26 cellular contexts compared by ENCODE assay signal in genomic region chr21:42427809-42428419, GRCh38. TPM values are rescaled to one million over a fixed set of nuclear protein-coding genes. Genes with fewer than 3 reads are reported as not detected.
A peak's percentile ranks its signal among the peaks of the same experiment; 100 is the strongest.
DNase-seq lines count a peak whose midpoint lies in the region; ATAC-seq and TF ChIP-seq lines count a peak whose summit lies in the region.
"Had no signal": no experiment of that assay in that cellular context is flagged by ENCODE, and none has a peak within 500 bp of the region (broad histone marks: within the 10 kb centered on the region; RNA-seq: fewer than 3 reads in every experiment).

No MANE protein-coding gene starts in this region.

- H3K9me3 Mint-ChIP-seq in CD4-positive, alpha-beta T cell = no peaks in the 10 kb centered on the region
- peaks cover 3% of the 10 kb centered on the region for H3K9me3 Mint-ChIP-seq in activated CD4-positive, alpha-beta T cell treated with anti-CD3 and anti-CD28 coated beads, Interleukin-2, amount 10 ng/mL, durations not matched to agents 24 days and 14 days
- H3K9me3 Mint-ChIP-seq in activated CD4-positive, alpha-beta T cell treated with anti-CD3 and anti-CD28 coated beads for 36 hours (ENCODE audit: low read depth) = peaks cover 7% of the 10 kb centered on the region

- H3K4me3 Mint-ChIP-seq in CD4-positive, alpha-beta T cell = no peak overlapping the region
- H3K4me3 Mint-ChIP-seq in activated CD4-positive, alpha-beta T cell treated with anti-CD3 and anti-CD28 coated beads, Interleukin-2, amount 10 ng/mL, durations not matched to agents 24 days and 14 days = no peak overlapping the region
- no peak overlapping the region for H3K4me3 Mint-ChIP-seq in activated CD4-positive, alpha-beta T cell treated with anti-CD3 and anti-CD28 coated beads for 36 hours
- H3K4me3 Mint-ChIP-seq: GM23338 had no signal

- H3K27ac Mint-ChIP-seq in CD4-positive, alpha-beta T cell = peak overlapping the region; percentile 85
- H3K27ac Mint-ChIP-seq in activated CD4-positive, alpha-beta T cell treated with anti-CD3 and anti-CD28 coated beads, Interleukin-2, amount 10 ng/mL, durations not matched to agents 24 days and 14 days = no peak overlapping the region
- no peak overlapping the region for H3K27ac Mint-ChIP-seq in activated CD4-positive, alpha-beta T cell treated with anti-CD3 and anti-CD28 coated beads for 36 hours

- peaks cover 5% of the 10 kb centered on the region for H3K9me3 ChIP-seq in CD4-positive, alpha-beta T cell (ENCODE audit: control insufficient read depth, low read length)
- H3K9me3 ChIP-seq: Caco-2, MG63, Peyer's patch, SJSA1 had no signal

- intact Hi-C loops in CD4-positive, alpha-beta T cell (cut with DNase I, micrococcal nuclease) = loop anchor here (5.0 to 10.0 kb wide), 3 partner anchors 36 to 69 kb away; partner anchors contain the start of gene RSPH1 (in 2 of the 2)
- intact Hi-C loops in activated CD4-positive, alpha-beta T cell treated with anti-CD3 and anti-CD28 coated beads, Interleukin-2, amount 10 ng/mL, durations not matched to agents 24 days and 14 days (cut with micrococcal nuclease) = loop anchor here (5.0 kb wide), 1 partner anchor 36 kb away; no protein-coding TSS in a partner anchor
- intact Hi-C loops in activated CD4-positive, alpha-beta T cell treated with anti-CD3 and anti-CD28 coated beads for 36 hours (cut with DNase I, micrococcal nuclease) = loop anchor here in 1 of 2 experiments (5.0 kb wide), 2 partner anchors 36 to 91 kb away; no protein-coding TSS in a partner anchor

- POLR2A ChIA-PET in CD4-positive, alpha-beta T cell (lab: Charles Lee) = interaction anchor here (1.8 kb wide), 1 partner anchor 25 kb away, joined by 6 read pairs; the partner anchor contains the start of gene UBASH3A
- POLR2A ChIA-PET in activated CD4-positive, alpha-beta T cell treated with anti-CD3 and anti-CD28 coated beads for 36 hours (lab: Charles Lee) = no interaction called here

- CTCF ChIA-PET in CD4-positive, alpha-beta T cell (lab: Charles Lee) = interaction anchor here (1.0 kb wide), 1 partner anchor 47 kb away, joined by 3 read pairs; no protein-coding TSS in a partner anchor
- CTCF ChIA-PET in activated CD4-positive, alpha-beta T cell treated with anti-CD3 and anti-CD28 coated beads for 36 hours (lab: Charles Lee) = interaction anchor here (0.6 kb wide), 1 partner anchor 118 kb away, joined by 4 read pairs; no protein-coding TSS in a partner anchor

- H3K27ac ChIP-seq in CD4-positive, alpha-beta T cell (ENCODE audit: low read depth, low read length) = no peak overlapping the region
- H3K27ac ChIP-seq: 22Rv1, Peyer's patch, SJSA1 had no signal

- H3K27me3 Mint-ChIP-seq in CD4-positive, alpha-beta T cell = no peaks in the 10 kb centered on the region
- no peaks in the 10 kb centered on the region for H3K27me3 Mint-ChIP-seq in activated CD4-positive, alpha-beta T cell treated with anti-CD3 and anti-CD28 coated beads, Interleukin-2, amount 10 ng/mL, durations not matched to agents 24 days and 14 days
- H3K27me3 Mint-ChIP-seq in activated CD4-positive, alpha-beta T cell treated with anti-CD3 and anti-CD28 coated beads for 36 hours = no peaks in the 10 kb centered on the region

- ATAC-seq in CD4-positive, alpha-beta T cell (ENCODE audit: poor library complexity) = no peak
- ATAC-seq in HG03025 (IDR thresholded peaks at IDR 0.05; ENCODE audit: low FRiP score, unreplicated experiment) = no peak
- ATAC-seq in activated CD4-positive, alpha-beta T cell treated with anti-CD3 and anti-CD28 coated beads for 36 hours = no peak
- ATAC-seq: GM23338, HCT116 had no signal

- DNase-seq in NCI-H2029 (lab: John Stamatoyannopoulos, UW) = peak; percentile 37
- no peak for DNase-seq in NCI-H2029 treated with DMSO at 0.1 percent for 48 hours (lab: John Stamatoyannopoulos, UW)
- no peak for DNase-seq in CD4-positive, alpha-beta T cell
- DNase-seq in NCI-H2107 treated with DMSO at 0.1 percent for 48 hours (lab: John Stamatoyannopoulos, UW; ENCODE audit: unreplicated experiment) = peak; percentile 60
- DNase-seq in mesenteric fat pad (ENCODE audit: low spot score) = peak; percentile 77
- DNase-seq in activated CD4-positive, alpha-beta T cell treated with anti-CD3 and anti-CD28 coated beads, Interleukin-2, amount 10 ng/mL, durations not matched to agents 24 days and 14 days = no peak
- no peak for DNase-seq in activated CD4-positive, alpha-beta T cell treated with anti-CD3 and anti-CD28 coated beads for 36 hours
- DNase-seq: AML-193; Caco-2; GDM1; IMR-90; Kasumi-1; MG63; NCI-H1105; NCI-H2171; NCI-H446 treated with DMSO at 0.1 percent for 48 hours; NCI-H69; NK-92 treated with Interleukin-12 subunit alpha and Interleukin-12 subunit beta, amount 100 ng/mL, for 24 hours; Peyer's patch had no signal

- no peak for TF ChIP-seq CTCF in CD4-positive, alpha-beta T cell (IDR thresholded peaks at IDR 0.05)

- H3K4me1 Mint-ChIP-seq in CD4-positive, alpha-beta T cell (ENCODE audit: low read depth) = peaks cover 57% of the 10 kb centered on the region
- peaks cover 43% of the 10 kb centered on the region for H3K4me1 Mint-ChIP-seq in activated CD4-positive, alpha-beta T cell treated with anti-CD3 and anti-CD28 coated beads, Interleukin-2, amount 10 ng/mL, durations not matched to agents 24 days and 14 days
- peaks cover 50% of the 10 kb centered on the region for H3K4me1 Mint-ChIP-seq in activated CD4-positive, alpha-beta T cell treated with anti-CD3 and anti-CD28 coated beads for 36 hours
- H3K4me1 Mint-ChIP-seq: GM23338 had no signal

- peaks cover 76% of the 10 kb centered on the region for H3K36me3 Mint-ChIP-seq in CD4-positive, alpha-beta T cell (ENCODE audit: low read depth)
- peaks cover 94% of the 10 kb centered on the region for H3K36me3 Mint-ChIP-seq in activated CD4-positive, alpha-beta T cell treated with anti-CD3 and anti-CD28 coated beads, Interleukin-2, amount 10 ng/mL, durations not matched to agents 24 days and 14 days (ENCODE audit: low read depth)
- H3K36me3 Mint-ChIP-seq in activated CD4-positive, alpha-beta T cell treated with anti-CD3 and anti-CD28 coated beads for 36 hours (ENCODE audit: low read depth) = peaks cover 71% of the 10 kb centered on the region

- H3K27me3 ChIP-seq in CD4-positive, alpha-beta T cell (ENCODE audit: control insufficient read depth, insufficient read depth, low read length) = no peaks in the 10 kb centered on the region
- H3K27me3 ChIP-seq: Peyer's patch, SJSA1 had no signal

RNA-seq across cellular contexts. Expression of gene UBASH3A, which starts 24.2 kb away (rescaled TPM):
- total RNA-seq in CD4-positive, alpha-beta T cell = 10 to 100 TPM; 59.7 to 60.8 TPM
- total RNA-seq in mesenteric fat pad = 0.32 TPM
- total RNA-seq in activated CD4-positive, alpha-beta T cell treated with anti-CD3 and anti-CD28 coated beads, Interleukin-2, amount 10 ng/mL, durations not matched to agents 24 days and 14 days = 61.4 and 65.7 TPM in 2 replicates
- total RNA-seq in activated CD4-positive, alpha-beta T cell treated with anti-CD3 and anti-CD28 coated beads for 36 hours = 10 to 100 TPM; 37.3 to 39.0 TPM
- total RNA-seq: Caco-2, Daoy, GM23338, HT-29, IMR-90, SJSA1 had no signal

RNA-seq across cellular contexts. Expression of gene TMPRSS3, which starts 32.1 kb away (rescaled TPM):
- 1 to 10 TPM; 1.5 TPM for total RNA-seq in CD4-positive, alpha-beta T cell
- not detected for total RNA-seq in mesenteric fat pad
- total RNA-seq in activated CD4-positive, alpha-beta T cell treated with anti-CD3 and anti-CD28 coated beads, Interleukin-2, amount 10 ng/mL, durations not matched to agents 24 days and 14 days = 56.9 and 58.7 TPM in 2 replicates
- 100 to 1,000 TPM in 1 of 2 experiments, 10 to 100 TPM in 1; 99.1 to 113 TPM for total RNA-seq in activated CD4-positive, alpha-beta T cell treated with anti-CD3 and anti-CD28 coated beads for 36 hours
- total RNA-seq: Caco-2, IMR-90 had no signal

Comparison
In these comparisons a context has a peak if more than half of its experiments do, and no peak if none do; other contexts are left out.
1. DNase-seq: peak in NCI-H2029 (single experiment), NCI-H2107 treated with DMSO at 0.1 percent for 48 hours (single experiment) and mesenteric fat pad (single experiment); none in NCI-H2029 treated with DMSO at 0.1 percent for 48 hours (single experiment), CD4-positive, alpha-beta T cell (0 of 10), activated CD4-positive, alpha-beta T cell treated with anti-CD3 and anti-CD28 coated beads, Interleukin-2, amount 10 ng/mL, durations not matched to agents 24 days and 14 days (single experiment) and activated CD4-positive, alpha-beta T cell treated with anti-CD3 and anti-CD28 coated beads for 36 hours (single experiment).
2. RNA of gene UBASH3A, which starts 24.2 kb away (total RNA-seq): 61.4 to 65.7 TPM in activated CD4-positive, alpha-beta T cell treated with anti-CD3 and anti-CD28 coated beads, Interleukin-2, amount 10 ng/mL, durations not matched to agents 24 days and 14 days, 59.7 to 60.8 TPM in CD4-positive, alpha-beta T cell and 37.3 to 39.0 TPM in activated CD4-positive, alpha-beta T cell treated with anti-CD3 and anti-CD28 coated beads for 36 hours; 0.32 TPM in mesenteric fat pad (single experiment); every median in the first group is over 10 times any median in the second.
3. RNA of gene TMPRSS3, which starts 32.1 kb away (total RNA-seq): 99.1 to 113 TPM in activated CD4-positive, alpha-beta T cell treated with anti-CD3 and anti-CD28 coated beads for 36 hours and 56.9 to 58.7 TPM in activated CD4-positive, alpha-beta T cell treated with anti-CD3 and anti-CD28 coated beads, Interleukin-2, amount 10 ng/mL, durations not matched to agents 24 days and 14 days; 1.5 TPM in CD4-positive, alpha-beta T cell and not detected in mesenteric fat pad (single experiment); every median in the first group is over 10 times any median in the second.